In the genomic region with DNA sequence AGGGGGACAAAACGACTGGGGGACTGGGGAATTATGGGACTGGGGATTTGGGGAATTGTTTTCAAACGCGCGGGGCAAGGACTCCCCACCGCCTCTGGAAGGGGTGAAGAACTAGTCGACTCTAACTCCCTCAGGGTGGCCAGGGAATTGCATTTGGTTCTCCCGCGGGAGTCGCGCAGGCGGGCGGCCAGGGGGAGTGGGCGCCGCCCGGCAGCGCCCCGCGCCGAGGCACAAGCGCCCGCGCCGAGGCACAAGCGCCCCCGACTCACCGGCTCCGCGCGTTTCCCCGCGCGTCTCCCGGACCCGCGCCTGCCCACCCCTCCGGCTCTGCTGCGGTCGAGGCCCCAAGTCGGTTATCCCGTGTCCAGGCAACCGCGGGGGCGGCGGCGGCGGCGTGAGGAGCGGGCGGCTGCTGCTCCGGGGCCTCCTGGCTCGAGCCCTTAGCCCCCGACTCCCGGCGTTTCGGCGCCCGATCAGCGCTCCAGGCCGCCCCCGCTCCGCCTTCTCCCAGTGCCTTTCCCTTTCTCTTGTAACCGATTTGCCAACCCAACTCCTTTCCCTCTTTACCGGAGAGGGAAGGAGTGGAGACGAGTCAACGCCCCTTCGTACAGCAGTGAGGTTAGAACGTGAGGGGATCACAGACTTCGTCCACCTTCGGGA, we compare ENCODE assay signal across 10 cellular contexts. TPM values are rescaled to one million over a fixed set of nuclear protein-coding genes. Genes with fewer than 3 reads are reported as not detected.
DNase-seq lines count a peak whose midpoint lies in the region; ATAC-seq and TF ChIP-seq lines count a peak whose summit lies in the region.
"Had no signal": no experiment of that assay in that cellular context is flagged by ENCODE, and none has a peak within 500 bp of the region (broad histone marks: within the 10 kb centered on the region; RNA-seq: fewer than 3 reads in every experiment).

A gene with protein sequence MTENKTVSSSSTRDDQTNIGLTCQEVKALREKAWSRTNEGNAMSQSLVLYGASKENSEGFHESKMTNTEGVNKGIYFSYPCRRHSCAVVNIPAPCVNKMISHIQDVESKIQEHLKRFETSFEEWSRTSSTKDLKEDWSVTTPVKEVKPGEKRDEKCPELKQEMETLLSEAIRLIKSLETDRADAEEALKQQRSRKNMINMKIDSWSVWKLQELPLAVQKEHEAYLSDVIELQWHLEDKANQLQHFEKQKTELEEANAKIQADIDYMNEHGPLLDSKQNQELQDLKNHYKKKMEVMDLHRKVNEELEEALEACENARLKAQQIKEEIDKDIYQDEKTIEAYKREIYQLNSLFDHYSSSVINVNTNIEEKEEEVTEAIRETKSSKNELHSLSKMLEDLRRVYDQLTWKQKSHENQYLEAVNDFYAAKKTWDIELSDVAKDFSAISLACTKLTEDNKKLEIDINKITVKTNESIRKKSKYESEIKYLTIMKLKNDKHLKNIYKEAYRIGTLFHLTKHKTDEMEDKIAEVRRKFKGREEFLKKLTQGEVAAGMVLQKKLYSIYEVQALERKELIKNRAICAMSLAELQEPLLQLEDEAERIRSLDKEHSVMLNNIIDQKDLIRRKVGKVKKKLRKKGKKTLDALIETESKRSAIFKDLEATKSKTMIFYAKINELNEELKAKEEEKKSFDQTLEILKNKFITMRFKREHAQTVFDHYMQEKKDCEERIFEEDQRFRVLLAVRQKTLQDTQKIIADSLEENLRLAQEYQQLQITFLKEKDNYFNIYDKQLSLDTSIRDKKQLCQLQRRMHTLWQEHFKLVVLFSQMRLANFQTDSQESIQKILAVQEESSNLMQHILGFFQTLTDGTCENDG (minus strand): TSS at position 338 of the 660 bp plus-strand sequence. CDS start 28,633 bp downstream, outside the sequence.

- DNase-seq in NCI-H146 treated with DMSO at 0.1 percent for 48 hours (lab: John Stamatoyannopoulos, UW; ENCODE audit: unreplicated experiment) (peak; percentile 62), brain microvascular endothelial cell (peak; percentile 5), kidney tubule cell (ENCODE audit: low spot score) (peak; percentile 36), amniotic stem cell (lab: John Stamatoyannopoulos, UW) (no peak)
- DNase-seq in activated naive CD4-positive, alpha-beta T cell treated with Interleukin-2 at 50 U/mL for 16 hours = no peak
- DNase-seq in CD8-positive, alpha-beta memory T cell = no peak

- H3K36me3 ChIP-seq in brain microvascular endothelial cell (replicated peaks) (no peaks in the 10 kb centered on the region), thymus (ENCODE audit: control insufficient read depth, insufficient read depth) (no peaks in the 10 kb centered on the region)
- H3K36me3 ChIP-seq in CD8-positive, alpha-beta memory T cell (ENCODE audit: insufficient read depth, low read length) = no peaks in the 10 kb centered on the region

- no peaks in the 10 kb centered on the region for H3K4me1 ChIP-seq in thymus (ENCODE audit: control insufficient read depth, insufficient read depth, low read length)
- H3K4me1 ChIP-seq in CD8-positive, alpha-beta memory T cell (ENCODE audit: insufficient read depth, low read length) = no peaks in the 10 kb centered on the region

- no peaks in the 10 kb centered on the region for H3K9me3 ChIP-seq in thymus (ENCODE audit: control insufficient read depth)
- H3K9me3 ChIP-seq in CD8-positive, alpha-beta memory T cell (ENCODE audit: low read length) = no peaks in the 10 kb centered on the region

- TF ChIP-seq CTCF in brain microvascular endothelial cell (IDR thresholded peaks at IDR 0.05; ENCODE audit: low read depth, low read length, missing control alignments) = no peak

- POLR2A ChIA-PET in CD8-positive, alpha-beta memory T cell (lab: Charles Lee) = no interaction called here

- CTCF ChIA-PET in CD8-positive, alpha-beta memory T cell (lab: Charles Lee) = no interaction called here

- no peaks in the 10 kb centered on the region for H3K36me3 Mint-ChIP-seq in CD8-positive, alpha-beta memory T cell

- H3K4me1 Mint-ChIP-seq in CD8-positive, alpha-beta memory T cell = no peaks in the 10 kb centered on the region

- WGBS in thymus = 3% methylated on average over 69 of the region's 69 CpGs

- in situ Hi-C loops in brain microvascular endothelial cell (cut with HindIII; ENCODE audit: low pct_ligation_motif_present, low sequenced_read_pairs) = no loop called here

- no peak for ATAC-seq in GM21515 (IDR thresholded peaks at IDR 0.05; ENCODE audit: unreplicated experiment)

- no peak within 1 kb of the TSS for H3K27ac Mint-ChIP-seq in CD8-positive, alpha-beta memory T cell

- H3K27ac ChIP-seq in brain microvascular endothelial cell = no peak within 1 kb of the TSS
- H3K27ac ChIP-seq in thymus (ENCODE audit: low read depth) = no peak within 1 kb of the TSS
- no peak within 1 kb of the TSS for H3K27ac ChIP-seq in CD8-positive, alpha-beta memory T cell (ENCODE audit: low read depth, low read length)
- H3K27ac ChIP-seq: epithelial cell of prostate, KMS-11 had no signal

- peaks cover 11 to 18% (median 11%) of the 10 kb centered on the region in 5 donors for H3K9me3 Mint-ChIP-seq in CD8-positive, alpha-beta memory T cell

- peaks cover 0 to 4% of the 10 kb centered on the region in 2 donors for H3K27me3 Mint-ChIP-seq in CD8-positive, alpha-beta memory T cell

- H3K27me3 ChIP-seq in brain microvascular endothelial cell (replicated peaks) (peaks cover 3% of the 10 kb centered on the region), thymus (ENCODE audit: control insufficient read depth, insufficient read depth) (peaks cover 11% of the 10 kb centered on the region)
- no peaks in the 10 kb centered on the region for H3K27me3 ChIP-seq in CD8-positive, alpha-beta memory T cell (ENCODE audit: insufficient read depth, low read length, poor library complexity, severe bottlenecking)

- no peak within 1 kb of the TSS for H3K4me3 Mint-ChIP-seq in CD8-positive, alpha-beta memory T cell

- H3K4me3 ChIP-seq in brain microvascular endothelial cell (ENCODE audit: low read depth, low read length) (peak within 1 kb of the TSS; percentile 62), thymus (ENCODE audit: low read length) (peak within 1 kb of the TSS; percentile 11)
- H3K4me3 ChIP-seq in CD8-positive, alpha-beta memory T cell (ENCODE audit: low read length) = no peak within 1 kb of the TSS

RNA-seq across cellular contexts. Expression of the gene that starts here (rescaled TPM):
- 1.3 TPM for polyA plus RNA-seq in thymus
- not detected for total RNA-seq in CD8-positive, alpha-beta memory T cell
- polyA plus RNA-seq in CD8-positive, alpha-beta memory T cell = not detected

Comparison
In these comparisons a context has a peak if more than half of its experiments do, and no peak if none do; other contexts are left out.
1. DNase-seq: peak in NCI-H146 treated with DMSO at 0.1 percent for 48 hours (single experiment), brain microvascular endothelial cell (single experiment) and kidney tubule cell (single experiment); none in amniotic stem cell (single experiment), activated naive CD4-positive, alpha-beta T cell treated with Interleukin-2 at 50 U/mL for 16 hours (single experiment) and CD8-positive, alpha-beta memory T cell (0 of 5).